ENCODE assay signal across 19 cellular contexts in the genomic region with DNA sequence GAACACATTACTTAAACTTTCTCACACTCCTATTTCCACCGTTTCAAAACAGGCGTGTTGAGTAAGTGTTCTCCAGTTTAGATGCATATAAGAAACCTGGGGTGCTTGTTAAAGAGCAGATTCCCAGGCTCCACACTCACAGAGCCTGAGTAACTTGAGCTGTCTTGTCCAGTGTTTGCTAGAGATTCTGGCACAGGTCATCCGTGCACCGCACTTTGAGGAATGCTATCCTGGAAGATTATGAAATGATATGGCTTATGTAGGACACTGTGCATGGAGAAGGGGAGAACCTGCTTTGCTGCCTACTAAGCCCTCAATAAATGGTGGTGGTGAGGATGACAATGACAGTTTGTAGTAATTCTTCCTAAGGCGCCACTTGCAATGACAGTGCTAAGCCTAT.
"Had no signal": no experiment of that assay in that cellular context is flagged by ENCODE, and none has a peak within 500 bp of the region (broad histone marks: within the 10 kb centered on the region; RNA-seq: fewer than 3 reads in every experiment).

No MANE protein-coding gene starts in this region.

- H3K27me3 ChIP-seq: tibial nerve had no signal

- H3K27ac Mint-ChIP-seq: activated naive CD8-positive, alpha-beta T cell treated with anti-CD3 and anti-CD28 coated beads for 36 hours; stimulated activated naive CD8-positive, alpha-beta T cell treated with anti-CD3 and anti-CD28 coated beads, Interleukin-15, Interleukin-2, amounts not matched to agents 100 ng/mL and 50 ng/mL, for 24 hours; T-helper 1 cell treated with Interleukin-12 subunit alpha and Interleukin-12 subunit beta and Interleukin-4 antibody, amounts not matched to agents 30 μg/mL and 1 μg/mL, for 36 hours; WTC11 had no signal

- H3K4me1 Mint-ChIP-seq: activated naive CD8-positive, alpha-beta T cell treated with anti-CD3 and anti-CD28 coated beads for 36 hours had no signal

- H3K9me3 ChIP-seq: esophagus muscularis mucosa, gastroesophageal sphincter, tibial nerve had no signal

- H3K4me1 ChIP-seq: tibial nerve had no signal

- DNase-seq: activated naive CD8-positive, alpha-beta T cell treated with anti-CD3 and anti-CD28 coated beads for 36 hours; activated T-cell treated with anti-CD3 and anti-CD28 coated beads, Interleukin-2, amount 50 U/mL, for 1 hour; amniotic stem cell; cerebellar nuclear complex; head of caudate nucleus; left colon; midbrain; nucleus accumbens; retina; stimulated activated CD4-positive, alpha-beta T cell treated with anti-CD3 and anti-CD28 coated beads, Interleukin-1b, Interleukin-23, amount 100 ng/mL, for 48 hours; T1000 had no signal

- H3K4me3 Mint-ChIP-seq: activated naive CD8-positive, alpha-beta T cell treated with anti-CD3 and anti-CD28 coated beads for 36 hours; stimulated activated naive CD8-positive, alpha-beta T cell treated with anti-CD3 and anti-CD28 coated beads, Interleukin-15, Interleukin-2, amounts not matched to agents 100 ng/mL and 50 ng/mL, for 24 hours; T-helper 1 cell treated with Interleukin-12 subunit alpha and Interleukin-12 subunit beta and Interleukin-4 antibody, amounts not matched to agents 30 μg/mL and 1 μg/mL, for 36 hours; WTC11 had no signal

- H3K4me3 ChIP-seq: coronary artery, esophagus muscularis mucosa, gastroesophageal sphincter, tibial nerve had no signal

- FAIRE-seq: keratinocyte had no signal

- H3K36me3 Mint-ChIP-seq: activated naive CD8-positive, alpha-beta T cell treated with anti-CD3 and anti-CD28 coated beads for 36 hours; WTC11 had no signal

- H3K36me3 ChIP-seq: esophagus muscularis mucosa, gastroesophageal sphincter, tibial nerve had no signal

- ATAC-seq: gastroesophageal sphincter, left colon, WTC11 had no signal

- H3K27ac ChIP-seq: coronary artery, esophagus muscularis mucosa, gastroesophageal sphincter, tibial nerve had no signal

- H3K9me3 Mint-ChIP-seq: activated naive CD8-positive, alpha-beta T cell treated with anti-CD3 and anti-CD28 coated beads for 36 hours; stimulated activated naive CD8-positive, alpha-beta T cell treated with anti-CD3 and anti-CD28 coated beads, Interleukin-15, Interleukin-2, amounts not matched to agents 100 ng/mL and 50 ng/mL, for 24 hours; T-helper 1 cell treated with Interleukin-12 subunit alpha and Interleukin-12 subunit beta and Interleukin-4 antibody, amounts not matched to agents 30 μg/mL and 1 μg/mL, for 36 hours; WTC11 had no signal
